Comparison of ENCODE assay signal across 19 cellular contexts in the genomic region with DNA sequence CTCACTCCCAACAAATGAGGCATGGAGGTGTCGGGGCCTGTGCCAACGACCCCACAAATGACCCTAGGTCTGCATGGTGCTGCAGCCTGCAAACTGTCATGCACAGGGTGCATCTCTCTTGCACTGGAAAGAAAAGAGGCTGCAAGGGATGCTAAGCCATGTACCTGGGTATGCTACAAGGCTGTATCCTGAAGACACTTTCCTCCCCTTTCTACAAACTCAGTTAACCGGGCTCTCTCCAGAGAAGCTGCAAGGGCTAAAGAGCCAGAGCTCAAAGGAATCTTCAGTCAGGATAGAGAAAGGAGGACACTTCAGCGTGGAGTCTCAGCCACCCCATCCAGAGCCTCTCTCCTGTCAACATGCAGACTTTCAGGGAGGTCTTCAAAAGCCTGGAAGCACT.
DNase-seq lines count a peak whose midpoint lies in the region; ATAC-seq and TF ChIP-seq lines count a peak whose summit lies in the region.
"Had no signal": no experiment of that assay in that cellular context is flagged by ENCODE, and none has a peak within 500 bp of the region (broad histone marks: within the 10 kb centered on the region; RNA-seq: fewer than 3 reads in every experiment).

No MANE protein-coding gene starts in this region.

- H3K4me2 ChIP-seq in BLaER1, result peak overlapping the region; percentile 83
- H3K4me2 ChIP-seq: A549 had no signal

- H3K9me3 Mint-ChIP-seq in stimulated activated memory B cell treated with anti-CD40 and anti-IgM and Interleukin-4, amounts not matched to agents 10 μg/mL and 1 μg/mL and 100 μg/mL, for 72 hours, result no peaks in the 10 kb centered on the region
- H3K9me3 Mint-ChIP-seq: CD8-positive, alpha-beta T cell had no signal

- H3K9me3 ChIP-seq in BLaER1 (no peaks in the 10 kb centered on the region), T-helper 17 cell (ENCODE audit: control insufficient read depth, low read length, poor library complexity, severe bottlenecking) (no peaks in the 10 kb centered on the region), gastrocnemius medialis (no peaks in the 10 kb centered on the region)
- H3K9me3 ChIP-seq: A549 had no signal

- in situ Hi-C loops in gastrocnemius medialis (cut with MboI; ENCODE audit: low sequenced_read_pairs in 4 of 4), result no loop called here

- H3K36me3 Mint-ChIP-seq in T-helper 17 cell (ENCODE audit: low read depth), result no peaks in the 10 kb centered on the region
- H3K36me3 Mint-ChIP-seq in stimulated activated memory B cell treated with anti-CD40 and anti-IgM and Interleukin-4, amounts not matched to agents 10 μg/mL and 1 μg/mL and 100 μg/mL, for 72 hours, result no peaks in the 10 kb centered on the region
- H3K36me3 Mint-ChIP-seq: CD8-positive, alpha-beta T cell had no signal

- TF ChIP-seq CTCF in gastrocnemius medialis (IDR thresholded peaks at IDR 0.05 in 4 of 5, conservative IDR thresholded peaks at IDR 0.05 in 1 of 5), result no peak

- TF ChIP-seq POLR2A in gastrocnemius medialis (IDR thresholded peaks at IDR 0.05), result no peak

- no peak overlapping the region for H3K4me3 Mint-ChIP-seq in T-helper 17 cell
- no peak overlapping the region for H3K4me3 Mint-ChIP-seq in stimulated activated memory B cell treated with anti-CD40 and anti-IgM and Interleukin-4, amounts not matched to agents 10 μg/mL and 1 μg/mL and 100 μg/mL, for 72 hours
- H3K4me3 Mint-ChIP-seq: CD8-positive, alpha-beta T cell; HFFc6 had no signal

- peaks cover 14% of the 10 kb centered on the region; the same call in 1 of the 2 replicates for H4K20me1 ChIP-seq in BLaER1

- H3K27ac Mint-ChIP-seq in T-helper 17 cell, result peak overlapping the region; percentile 8
- H3K27ac Mint-ChIP-seq in stimulated activated memory B cell treated with anti-CD40 and anti-IgM and Interleukin-4, amounts not matched to agents 10 μg/mL and 1 μg/mL and 100 μg/mL, for 72 hours, result no peak overlapping the region
- H3K27ac Mint-ChIP-seq: CD8-positive, alpha-beta T cell; HFFc6 had no signal

- H3K36me3 ChIP-seq in BLaER1 (no peaks in the 10 kb centered on the region), gastrocnemius medialis (no peaks in the 10 kb centered on the region)

- no peak overlapping the region for H3K4me3 ChIP-seq in BLaER1
- H3K4me3 ChIP-seq in gastrocnemius medialis, result no peak overlapping the region
- H3K4me3 ChIP-seq: A549, K562 had no signal

- ATAC-seq in T-helper 17 cell, result no peak
- peak; percentile 11 for ATAC-seq in stimulated activated memory B cell treated with anti-CD40 and anti-IgM and Interleukin-4, amounts not matched to agents 10 μg/mL and 1 μg/mL and 100 μg/mL, for 72 hours
- no peak for ATAC-seq in gastrocnemius medialis
- no peak for ATAC-seq in HG02588 (IDR thresholded peaks at IDR 0.05; ENCODE audit: unreplicated experiment)
- ATAC-seq: A549; CD8-positive, alpha-beta T cell; HCT116; K562 had no signal

- peak; percentile 27 for DNase-seq in DMS79 treated with DMSO at 0.1 percent for 48 hours (lab: John Stamatoyannopoulos, UW)
- DNase-seq in DMS79 (lab: John Stamatoyannopoulos, UW), result no peak
- no peak for DNase-seq in T-helper 17 cell
- no peak for DNase-seq in gastrocnemius medialis
- DNase-seq: AML-193; CD8-positive, alpha-beta T cell; DMS 273 treated with DMSO at 0.1 percent for 48 hours; GF-D8; GOT3; H7; HFFc6; IMR-90 had no signal

- no peak overlapping the region for H3K9ac ChIP-seq in BLaER1

- peaks cover 5% of the 10 kb centered on the region for H3K4me1 Mint-ChIP-seq in T-helper 17 cell
- H3K4me1 Mint-ChIP-seq in stimulated activated memory B cell treated with anti-CD40 and anti-IgM and Interleukin-4, amounts not matched to agents 10 μg/mL and 1 μg/mL and 100 μg/mL, for 72 hours, result peaks cover 6% of the 10 kb centered on the region

- peaks cover 42% of the 10 kb centered on the region for H3K27me3 Mint-ChIP-seq in T-helper 17 cell
- peaks cover 13% of the 10 kb centered on the region for H3K27me3 Mint-ChIP-seq in stimulated activated memory B cell treated with anti-CD40 and anti-IgM and Interleukin-4, amounts not matched to agents 10 μg/mL and 1 μg/mL and 100 μg/mL, for 72 hours

- intact Hi-C loops in gastrocnemius medialis (cut with DNase I; ENCODE audit: low total_unique reads), result no loop called here

- H3K27ac ChIP-seq in BLaER1 (no peak overlapping the region), gastrocnemius medialis (no peak overlapping the region)
- H3K27ac ChIP-seq: 22Rv1, A549 had no signal

- H3K27me3 ChIP-seq in BLaER1, result no peaks in the 10 kb centered on the region
- H3K27me3 ChIP-seq in gastrocnemius medialis, result no peaks in the 10 kb centered on the region

- H3K4me1 ChIP-seq in BLaER1, result peaks cover 81% of the 10 kb centered on the region
- peaks cover 5 to 10% of the 10 kb centered on the region in 2 donors for H3K4me1 ChIP-seq in gastrocnemius medialis
- H3K4me1 ChIP-seq: A549 had no signal
